Comparison of ENCODE assay signal across 22 cellular contexts in the genomic region with DNA sequence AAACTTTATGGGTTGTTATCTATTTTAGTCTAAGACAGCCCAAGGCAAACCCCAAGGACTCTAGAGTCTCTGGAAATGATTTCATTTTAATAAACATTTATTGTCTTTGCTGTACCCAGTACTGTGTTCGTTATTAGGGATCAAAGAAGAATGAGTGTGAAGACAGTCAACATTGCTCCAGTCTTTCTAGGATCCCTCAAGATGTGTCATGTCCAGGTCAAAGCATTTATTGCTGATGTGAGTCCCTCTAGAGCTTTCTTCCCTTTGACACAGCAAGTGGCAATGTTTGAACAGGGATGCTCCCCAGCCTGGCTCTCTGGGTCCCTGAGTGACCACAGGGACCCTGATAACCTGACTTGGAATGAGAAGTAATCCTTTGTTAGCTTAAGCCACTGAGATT.
DNase-seq lines count a peak whose midpoint lies in the region; ATAC-seq, FAIRE-seq and TF ChIP-seq lines count a peak whose summit lies in the region.
"Had no signal": no experiment of that assay in that cellular context is flagged by ENCODE, and none has a peak within 500 bp of the region (broad histone marks: within the 10 kb centered on the region; RNA-seq: fewer than 3 reads in every experiment).

No MANE protein-coding gene starts in this region.

- H3K27me3 ChIP-seq in AG04450 (ENCODE audit: control insufficient read depth, insufficient read depth, low read length) (no peaks in the 10 kb centered on the region), KMS-11 (ENCODE audit: insufficient read depth, low read depth) (no peaks in the 10 kb centered on the region), GM12878 (replicated peaks in 1 of 2; ENCODE audit: control insufficient read depth in 2 of 2, insufficient read depth in 2 of 2, low read length in 1 of 2) (no peaks in the 10 kb centered on the region)
- H3K27me3 ChIP-seq: colonic mucosa, gastroesophageal sphincter, tibial nerve had no signal

- H3K9ac ChIP-seq in KMS-11 (no peak overlapping the region), GM12878 (ENCODE audit: control insufficient read depth, insufficient read depth, low read length) (no peak overlapping the region)

- TF ChIP-seq RAD21 in GM12878 (IDR thresholded peaks at IDR 0.05; ENCODE audit: insufficient read depth, low read depth, low read length) = no peak

- POLR2A ChIA-PET in AG04450 (lab: Yijun Ruan, JAX) = interaction anchor here (1.0 to 1.4 kb wide), 3 partner anchors 18 to 47 kb away, joined by 3 read pairs; no protein-coding TSS in a partner anchor
- POLR2A ChIA-PET in GM12878 (lab: Charles Lee) = no interaction called here

- H3K4me3 ChIP-seq in AG04450 (ENCODE audit: low read depth, low read length) = no peak overlapping the region
- no peak overlapping the region for H3K4me3 ChIP-seq in KMS-11 (IDR thresholded peaks at IDR 0.05; ENCODE audit: insufficient read depth, low read depth, low read length)
- H3K4me3 ChIP-seq in GM12878 = no peak overlapping the region
- H3K4me3 ChIP-seq: colonic mucosa, gastroesophageal sphincter, K562, tibial nerve had no signal

- BruUV-seq in GM12878 (replicated peaks; lab: Mats Ljungman, UMichigan) = no TSS peak

- RAD21 ChIA-PET in GM12878 (lab: Charles Lee; ENCODE audit: unreplicated experiment) = interaction anchor here (0.8 to 2.6 kb wide), 5 partner anchors 18 to 216 kb away, joined by 3 to 21 read pairs (median 6); no protein-coding TSS in a partner anchor

- SMC1A ChIA-PET in GM12878 (lab: Charles Lee; ENCODE audit: uncharacterized antibody, unreplicated experiment) = interaction anchor here (1.0 to 6.0 kb wide), 7 partner anchors 8 to 217 kb away, joined by 3 to 52 read pairs (median 5); no protein-coding TSS in a partner anchor

- H2AFZ ChIP-seq in KMS-11 (ENCODE audit: low read depth) = no peak overlapping the region
- H2AFZ ChIP-seq in GM12878 (ENCODE audit: control insufficient read depth, low read depth, low read length) = no peak overlapping the region

- DNase-seq in AG04450 (ENCODE audit: low read depth, low spot score) (no peak), GM12878 (ENCODE audit: low read depth, low spot score) (no peak), kidney tubule cell (ENCODE audit: low spot score) (peak; percentile 38), NCI-H82 (lab: John Stamatoyannopoulos, UW) (no peak), OCI-M1 (lab: John Stamatoyannopoulos, UW) (no peak), SW480 (ENCODE audit: low spot score) (no peak), ecto neural progenitor cell (ENCODE audit: low spot score) (no peak)
- DNase-seq: activated CD4-positive, alpha-beta T cell treated with anti-CD3 and anti-CD28 coated beads for 36 hours; activated CD8-positive, alpha-beta memory T cell treated with anti-CD3 and anti-CD28 coated beads, Interleukin-2, amount 50 U/mL, for 48 hours; activated naive CD4-positive, alpha-beta T cell treated with Interleukin-2 at 50 U/mL for 16 hours; colonic mucosa; DMS79 treated with DMSO at 0.1 percent for 48 hours; NCI-H1092; NCI-H524; nucleus accumbens; stimulated activated naive CD4-positive, alpha-beta T cell treated with Interleukin-2 at 50 U/mL for 16 hours had no signal

- H3K4me2 ChIP-seq in KMS-11 (peak overlapping the region; percentile 29; the same call in 1 of the 2 replicates), GM12878 (ENCODE audit: control insufficient read depth, insufficient read depth) (no peak overlapping the region)

- TF ChIP-seq CTCF in AG04450 (IDR thresholded peaks at IDR 0.05; ENCODE audit: low read depth, low read length) (no peak), KMS-11 (conservative IDR thresholded peaks at IDR 0.05; ENCODE audit: low read depth, low read length) (no peak), GM12878 (IDR thresholded peaks at IDR 0.05 in 2 of 3, conservative IDR thresholded peaks at IDR 0.05 in 1 of 3; ENCODE audit: control insufficient read depth in 2 of 3, extremely low read depth in 1 of 3, insufficient read depth in 1 of 3, low read depth in 3 of 3, low read length in 3 of 3) (no peak)

- no peak for FAIRE-seq in GM12878 (lab: Jason Lieb, UNC)
- FAIRE-seq: H1, K562 had no signal

- H3K36me3 ChIP-seq in KMS-11 (ENCODE audit: insufficient read depth) (no peaks in the 10 kb centered on the region), GM12878 (ENCODE audit: control insufficient read depth in 2 of 2, insufficient read depth in 2 of 2, low read length in 1 of 2) (peaks cover 0 to 15% of the 10 kb centered on the region in 2 experiments; a peak in 3 of 4 replicates)
- H3K36me3 ChIP-seq: colonic mucosa, gastroesophageal sphincter had no signal

- WGBS in GM12878 (ENCODE audit: insufficient coverage, insufficient replicate concordance, low lambda C conversion rate, missing lambda C conversion rate) = 0% methylated on average over 1 of the region's 1 CpG

- H3K79me2 ChIP-seq in KMS-11 (ENCODE audit: insufficient read depth, low read depth) (no peaks in the 10 kb centered on the region), GM12878 (ENCODE audit: control insufficient read depth, insufficient read depth, low read length) (no peaks in the 10 kb centered on the region)

- TF ChIP-seq POLR2A in GM12878 (IDR thresholded peaks at IDR 0.05; ENCODE audit: low read depth, low read length) = no peak

- no peak for TF ChIP-seq EP300 in GM12878 (IDR thresholded peaks at IDR 0.05; ENCODE audit: borderline replicate concordance in 1 of 2, control insufficient read depth in 1 of 2, low read depth in 2 of 2, low read length in 2 of 2)

- ATAC-seq in GM12878 = no peak
- ATAC-seq: activated CD4-positive, alpha-beta T cell treated with anti-CD3 and anti-CD28 coated beads for 36 hours; K562; left lobe of liver had no signal

- CTCF ChIA-PET in AG04450 (lab: Charles Lee) (interaction anchor here (0.7 to 5.5 kb wide), 8 partner anchors 16 to 465 kb away, joined by 3 to 36 read pairs (median 6); partner anchors contain the start of gene DNAH7), GM12878 (lab: Yijun Ruan, JAX) (interaction anchor here (1.6 to 3.1 kb wide), 5 partner anchors 43 to 217 kb away, joined by 3 to 19 read pairs (median 7); no protein-coding TSS in a partner anchor)

- H3K9me3 ChIP-seq in AG04450 (ENCODE audit: control insufficient read depth, insufficient read depth, low read length) (no peaks in the 10 kb centered on the region), GM12878 (replicated peaks; ENCODE audit: control insufficient read depth, insufficient read depth, low read length) (no peaks in the 10 kb centered on the region; the same call in 2 of the 3 replicates)
- H3K9me3 ChIP-seq: colonic mucosa, gastroesophageal sphincter, tibial nerve had no signal

- H4K20me1 ChIP-seq in KMS-11 (ENCODE audit: insufficient read depth) (no peaks in the 10 kb centered on the region), GM12878 (ENCODE audit: control insufficient read depth, insufficient read depth) (no peaks in the 10 kb centered on the region)

- intact Hi-C loops in GM12878 (cut with micrococcal nuclease; ENCODE audit: unreplicated experiment) = loop anchor here (10.0 kb wide), 1 partner anchor 460 kb away; no protein-coding TSS in a partner anchor

- H3K4me1 ChIP-seq in KMS-11 (ENCODE audit: low read depth, poor library complexity, severe bottlenecking) (peaks cover 76% of the 10 kb centered on the region), GM12878 (ENCODE audit: control insufficient read depth, insufficient read depth, low read length) (peaks cover 16% of the 10 kb centered on the region)
- H3K4me1 ChIP-seq: colonic mucosa, gastroesophageal sphincter had no signal

- peak overlapping the region; percentile 77 for H3K27ac ChIP-seq in AG04450 (ENCODE audit: low read depth, low read length)
- H3K27ac ChIP-seq in KMS-11 = no peak overlapping the region; the same call in 1 of the 2 replicates
- no peak overlapping the region for H3K27ac ChIP-seq in GM12878 (ENCODE audit: control insufficient read depth, insufficient read depth)
- H3K27ac ChIP-seq: colonic mucosa, gastroesophageal sphincter had no signal

- in situ Hi-C loops in GM12878 (cut with MboI) = no loop called here

TF ChIP-seq in GM12878, 131 proteins besides CTCF, POLR2A, EP300 and RAD21:
- no peak for TF ChIP-seq EZH2 (IDR thresholded peaks at IDR 0.05; ENCODE audit: borderline replicate concordance, control insufficient read depth, low read depth, low read length)
- no peak for TF ChIP-seq BCL11A (IDR thresholded peaks at IDR 0.05; ENCODE audit: low read depth, low read length)
- TF ChIP-seq ASH2L (IDR thresholded peaks at IDR 0.05; ENCODE audit: borderline replicate concordance, low read depth) = no peak
- TF ChIP-seq BCL3 (IDR thresholded peaks at IDR 0.05; ENCODE audit: borderline replicate concordance, insufficient read depth, low read depth, low read length, poor library complexity, severe bottlenecking) = peak; percentile 37
- TF ChIP-seq IKZF1 (conservative IDR thresholded peaks at IDR 0.05) = no peak
TF ChIP-seq in GM12878: peak in this region for 1.
